In the genomic region with DNA sequence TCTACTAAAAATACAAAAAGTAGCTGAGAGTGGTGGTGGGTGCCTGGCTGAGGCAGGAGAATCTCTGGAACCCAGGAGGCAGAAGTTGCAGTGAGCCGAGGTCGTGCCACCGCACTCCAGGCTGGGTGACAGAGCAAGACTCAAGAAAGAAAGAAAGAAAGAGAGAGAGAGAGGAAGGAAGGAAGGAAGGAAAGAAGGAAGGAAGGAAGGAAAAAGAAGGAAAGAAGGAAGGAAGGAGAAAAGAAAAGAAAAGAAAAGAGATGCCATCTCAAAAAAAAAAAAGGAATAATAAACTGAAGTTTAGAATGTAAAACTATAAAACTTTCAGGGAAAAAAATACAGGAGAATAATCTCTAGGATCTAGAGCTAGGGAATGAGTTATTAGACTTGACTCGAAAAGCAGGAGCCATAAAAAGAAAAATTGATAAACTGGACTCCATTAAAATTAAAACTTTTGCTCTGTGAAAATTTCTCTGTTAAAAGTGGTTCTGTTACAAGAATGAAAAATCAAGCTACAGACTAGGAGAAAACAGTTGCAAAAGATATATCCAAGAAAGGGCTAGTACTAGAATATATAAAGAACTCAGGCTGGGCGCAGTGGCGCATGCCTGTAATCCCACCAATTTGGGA, we compare ENCODE assay signal across 16 cellular contexts. TPM values are rescaled to one million over a fixed set of nuclear protein-coding genes. Genes with fewer than 3 reads are reported as not detected.
DNase-seq lines count a peak whose midpoint lies in the region; ATAC-seq and TF ChIP-seq lines count a peak whose summit lies in the region.
"Had no signal": no experiment of that assay in that cellular context is flagged by ENCODE, and none has a peak within 500 bp of the region (broad histone marks: within the 10 kb centered on the region; RNA-seq: fewer than 3 reads in every experiment).

No MANE protein-coding gene starts in this region.

- H3K27ac ChIP-seq in endodermal cell (ENCODE audit: low read depth, low read length) (no peak overlapping the region), spleen (no peak overlapping the region), upper lobe of left lung (no peak overlapping the region)
- H3K27ac ChIP-seq: 22Rv1 had no signal

- no peaks in the 10 kb centered on the region for H3K27me3 ChIP-seq in endodermal cell (ENCODE audit: control insufficient read depth, insufficient read depth, low read length, poor library complexity, severe bottlenecking)
- peaks cover 0 to 43% (median 12%) of the 10 kb centered on the region in 7 donors for H3K27me3 ChIP-seq in spleen (replicated peaks in 1 of 7)
- H3K27me3 ChIP-seq in upper lobe of left lung, result no peaks in the 10 kb centered on the region

- H3K4me3 ChIP-seq in endodermal cell (ENCODE audit: low read length) (no peak overlapping the region), spleen (no peak overlapping the region), upper lobe of left lung (no peak overlapping the region)
- H3K4me3 ChIP-seq: GM12878 had no signal

- no peak overlapping the region for H3K27ac Mint-ChIP-seq in endodermal cell
- H3K27ac Mint-ChIP-seq in mesothelial cell of epicardium, result no peak overlapping the region
- H3K27ac Mint-ChIP-seq: CD4-positive, alpha-beta T cell had no signal

- no peak for TF ChIP-seq EP300 in upper lobe of left lung (IDR thresholded peaks at IDR 0.05)

- no peak overlapping the region for H3K4me3 Mint-ChIP-seq in endodermal cell
- H3K4me3 Mint-ChIP-seq in mesothelial cell of epicardium, result no peak overlapping the region
- H3K4me3 Mint-ChIP-seq: CD4-positive, alpha-beta T cell had no signal

- TF ChIP-seq CTCF in endodermal cell (conservative IDR thresholded peaks at IDR 0.05) (no peak), spleen (IDR thresholded peaks at IDR 0.05 in 8 of 11, conservative IDR thresholded peaks at IDR 0.05 in 3 of 11) (no peak), upper lobe of left lung (IDR thresholded peaks at IDR 0.05) (no peak), mesothelial cell of epicardium (IDR thresholded peaks at IDR 0.05; ENCODE audit: unreplicated experiment) (no peak)

- no peaks in the 10 kb centered on the region for H3K36me3 ChIP-seq in endodermal cell (ENCODE audit: control insufficient read depth, insufficient read depth, low read length)
- no peaks in the 10 kb centered on the region for H3K36me3 ChIP-seq in spleen
- no peaks in the 10 kb centered on the region for H3K36me3 ChIP-seq in upper lobe of left lung

- intact Hi-C loops in spleen (cut with DNase I; ENCODE audit: low total_unique reads), result no loop called here

- peaks cover 4% of the 10 kb centered on the region for H3K27me3 Mint-ChIP-seq in endodermal cell (ENCODE audit: insufficient read depth)
- peaks cover 13% of the 10 kb centered on the region for H3K27me3 Mint-ChIP-seq in mesothelial cell of epicardium (ENCODE audit: low read depth)
- H3K27me3 Mint-ChIP-seq: CD4-positive, alpha-beta T cell had no signal

- TF ChIP-seq POLR2A in spleen (IDR thresholded peaks at IDR 0.05) (no peak), upper lobe of left lung (IDR thresholded peaks at IDR 0.05) (no peak)

- H3K9me3 Mint-ChIP-seq in endodermal cell (no peaks in the 10 kb centered on the region), mesothelial cell of epicardium (no peaks in the 10 kb centered on the region)
- H3K9me3 Mint-ChIP-seq: CD4-positive, alpha-beta T cell had no signal

- no peak overlapping the region for H3K9ac ChIP-seq in endodermal cell (ENCODE audit: extremely low read depth, low read length, poor library complexity, severe bottlenecking)

- H3K36me3 Mint-ChIP-seq in endodermal cell (ENCODE audit: low read depth) (no peaks in the 10 kb centered on the region), mesothelial cell of epicardium (no peaks in the 10 kb centered on the region)

- ATAC-seq in upper lobe of left lung (ENCODE audit: low FRiP score in 2 of 2) (no peak), HG02973 (IDR thresholded peaks at IDR 0.05; ENCODE audit: unreplicated experiment) (no peak)
- ATAC-seq: GM12878, HepG2 had no signal

- DNase-seq in activated effector memory CD4-positive, alpha-beta T cell treated with anti-CD3 and anti-CD28 coated beads, Interleukin-2, amount 50 U/mL, for 16 hours, result peak; percentile 36
- DNase-seq in activated effector memory CD4-positive, alpha-beta T cell treated with Interleukin-2 at 50 U/mL for 16 hours, result no peak
- peak; percentile 16 for DNase-seq in endodermal cell
- DNase-seq in spleen, result peak; percentile 19
- no peak for DNase-seq in upper lobe of left lung
- DNase-seq in mesothelial cell of epicardium (ENCODE audit: low spot score in 2 of 2, unreplicated experiment in 2 of 2), result no peak
- DNase-seq: C1 segment of cervical spinal cord; Calu3; CD4-positive, alpha-beta T cell; DMS 273 treated with DMSO at 0.1 percent for 48 hours; HCEC 1CT had no signal

- H3K4me1 ChIP-seq in endodermal cell (ENCODE audit: control insufficient read depth, insufficient read depth, low read length) (no peaks in the 10 kb centered on the region), spleen (peaks cover 0 to 12% (median 0%) of the 10 kb centered on the region in 6 donors), upper lobe of left lung (no peaks in the 10 kb centered on the region)

- H3K4me1 Mint-ChIP-seq in endodermal cell (peaks cover 4% of the 10 kb centered on the region), mesothelial cell of epicardium (no peaks in the 10 kb centered on the region)

- no peaks in the 10 kb centered on the region for H3K9me3 ChIP-seq in endodermal cell (ENCODE audit: control insufficient read depth, low read length)
- H3K9me3 ChIP-seq in spleen, result no peaks in the 10 kb centered on the region
- no peaks in the 10 kb centered on the region for H3K9me3 ChIP-seq in upper lobe of left lung

- WGBS in endodermal cell (ENCODE audit: insufficient coverage in 1 of 2, insufficient read length in 1 of 2), 2 experiments, result 92 to 94% methylated on average over 4 to 6 of the region's 6 CpGs
- 89 to 95% (median 92%) methylated on average over 6 of the region's 6 CpGs for WGBS in spleen, 5 donors
- 86 to 94% methylated on average over 6 of the region's 6 CpGs for WGBS in upper lobe of left lung, 2 donors

RNA-seq across cellular contexts. Expression of a gene that starts 13.4 kb away (rescaled TPM):
- 10 to 100 TPM in 1 of 2 donors, 1 to 10 TPM in 1; 9.8 to 20.0 TPM for total RNA-seq in endodermal cell
- 45.2 TPM for polyA plus RNA-seq in endodermal cell (2013, experiment 1 of 2)
- polyA plus RNA-seq in endodermal cell (2013, experiment 2 of 2), result 45.0 TPM
- 10 to 100 TPM in 6 of 7 donors, 1 to 10 TPM in 1; 9.2 to 19.2 (median 13.1) TPM for total RNA-seq in spleen
- polyA plus RNA-seq in spleen, result 1 to 10 TPM; 4.0 to 7.5 (median 4.3) TPM
- 10 to 100 TPM in 5 of 6 donors, 1 to 10 TPM in 1; 6.0 to 30.0 (median 17.1) TPM for total RNA-seq in upper lobe of left lung
- total RNA-seq in mesothelial cell of epicardium, result 32.2 to 42.1 TPM (median 36.2 TPM) in 3 replicates
- total RNA-seq: HepG2 had no signal

RNA-seq across cellular contexts. Expression of a gene that starts 22.4 kb away (rescaled TPM):
- under 1 TPM; 0.48 to 0.62 TPM for total RNA-seq in endodermal cell
- 4.2 TPM for polyA plus RNA-seq in endodermal cell (2013, experiment 1 of 2)
- 5.0 TPM for polyA plus RNA-seq in endodermal cell (2013, experiment 2 of 2)
- 10 to 100 TPM in 6 of 7 donors, 1 to 10 TPM in 1; 6.9 to 25.4 (median 16.5) TPM for total RNA-seq in spleen
- 1 to 10 TPM; 4.2 to 5.1 (median 4.8) TPM for polyA plus RNA-seq in spleen
- 10 to 100 TPM in 1 of 6 donors, 1 to 10 TPM in 5; 1.5 to 23.7 (median 6.6) TPM for total RNA-seq in upper lobe of left lung
- 1.4 to 5.7 TPM (median 4.4 TPM) in 3 replicates for total RNA-seq in mesothelial cell of epicardium
- total RNA-seq: Calu3, HepG2 had no signal
- polyA plus RNA-seq: HepG2 had no signal

RNA-seq across cellular contexts. Expression of a gene that starts 59.7 kb away (rescaled TPM):
- total RNA-seq in endodermal cell (1 to 10 TPM in 1 of 2 donors, not detected in 1; 1.3 TPM), spleen (10 to 100 TPM in 1 of 7 donors, 1 to 10 TPM in 3, under 1 TPM in 3; 0.23 to 10.5 (median 3.1) TPM), upper lobe of left lung (10 to 100 TPM in 2 of 6 donors, 1 to 10 TPM in 4; 1.0 to 12.2 (median 5.4) TPM), mesothelial cell of epicardium (0.34 to 0.45 TPM in 2 of 3 replicates, not detected in the other)
- 0.75 TPM for polyA plus RNA-seq in endodermal cell (2013, experiment 1 of 2)
- polyA plus RNA-seq in endodermal cell (2013, experiment 2 of 2), result 1.2 TPM
- polyA plus RNA-seq in spleen, result under 1 TPM; 0.17 to 0.71 (median 0.61) TPM
- total RNA-seq: Calu3; CD4-positive, alpha-beta T cell; GM12878; H4; HepG2 had no signal
- polyA plus RNA-seq: GM12878, HepG2 had no signal

Comparison
In these comparisons a context has a peak if more than half of its experiments do, and no peak if none do; other contexts are left out.
1. DNase-seq: peak in activated effector memory CD4-positive, alpha-beta T cell treated with anti-CD3 and anti-CD28 coated beads, Interleukin-2, amount 50 U/mL, for 16 hours (single experiment), endodermal cell (single experiment) and spleen (single experiment); none in activated effector memory CD4-positive, alpha-beta T cell treated with Interleukin-2 at 50 U/mL for 16 hours (single experiment), upper lobe of left lung (0 of 2) and mesothelial cell of epicardium (0 of 2).